ENCODE assay signal across 13 cellular contexts in genomic region chr21:26941436-26941835, GRCh38. TPM values are rescaled to one million over a fixed set of nuclear protein-coding genes. Genes with fewer than 3 reads are reported as not detected.
"Had no signal": no experiment of that assay in that cellular context is flagged by ENCODE, and none has a peak within 500 bp of the region (broad histone marks: within the 10 kb centered on the region; RNA-seq: fewer than 3 reads in every experiment).

No MANE protein-coding gene starts in this region.

- DNase-seq: activated effector memory CD4-positive, alpha-beta T cell treated with Interleukin-2 at 50 U/mL for 16 hours; activated T-cell treated with anti-CD3 and anti-CD28 coated beads, Interleukin-2, amount 50 U/mL, for 1 hour; hippocampal formation; left cardiac atrium; naive thymus-derived CD4-positive, alpha-beta T cell; stimulated activated naive CD4-positive, alpha-beta T cell treated with Interleukin-2 at 50 U/mL for 16 hours; testis had no signal

- H3K36me3 ChIP-seq: neutrophil, right atrium auricular region had no signal

- H3K9me3 Mint-ChIP-seq: activated naive CD4-positive, alpha-beta T cell treated with anti-CD3 and anti-CD28 coated beads, Interleukin-2, amount 50 U/mL, for 72 hours had no signal

- H3K4me1 Mint-ChIP-seq: naive thymus-derived CD4-positive, alpha-beta T cell had no signal

- H3K4me1 ChIP-seq: right atrium auricular region had no signal

- H3K9me3 ChIP-seq: neutrophil, right atrium auricular region, testis had no signal

- H3K4me3 ChIP-seq: lung, right atrium auricular region, testis had no signal

- ATAC-seq: activated CD4-positive, CD25-positive, alpha-beta regulatory T cell treated with anti-CD3 and anti-CD28 coated beads, Interleukin-2, amount 50 U/mL, for 24 hours; activated naive CD4-positive, alpha-beta T cell treated with anti-CD3 and anti-CD28 coated beads, Interleukin-2, amount 50 U/mL, for 72 hours; left cardiac atrium; naive thymus-derived CD4-positive, alpha-beta T cell had no signal

- H3K27me3 ChIP-seq: neutrophil, right atrium auricular region, testis had no signal

- H3K36me3 Mint-ChIP-seq: activated naive CD4-positive, alpha-beta T cell treated with anti-CD3 and anti-CD28 coated beads, Interleukin-2, amount 50 U/mL, for 72 hours; naive thymus-derived CD4-positive, alpha-beta T cell had no signal

- H3K4me3 Mint-ChIP-seq: naive thymus-derived CD4-positive, alpha-beta T cell had no signal

- FAIRE-seq: endothelial cell of umbilical vein had no signal

- H3K27ac Mint-ChIP-seq: naive thymus-derived CD4-positive, alpha-beta T cell had no signal

- H3K27ac ChIP-seq: neutrophil, right atrium auricular region, testis had no signal

RNA-seq across cellular contexts. Expression of gene ADAMTS5, which starts 25.5 kb away (rescaled TPM):
- total RNA-seq: activated naive CD4-positive, alpha-beta T cell treated with anti-CD3 and anti-CD28 coated beads, Interleukin-2, amount 50 U/mL, for 72 hours; endothelial cell of umbilical vein had no signal
- polyA plus RNA-seq: endothelial cell of umbilical vein; naive thymus-derived CD4-positive, alpha-beta T cell had no signal
